Comparison of ENCODE assay signal across 17 cellular contexts in the genomic region with DNA sequence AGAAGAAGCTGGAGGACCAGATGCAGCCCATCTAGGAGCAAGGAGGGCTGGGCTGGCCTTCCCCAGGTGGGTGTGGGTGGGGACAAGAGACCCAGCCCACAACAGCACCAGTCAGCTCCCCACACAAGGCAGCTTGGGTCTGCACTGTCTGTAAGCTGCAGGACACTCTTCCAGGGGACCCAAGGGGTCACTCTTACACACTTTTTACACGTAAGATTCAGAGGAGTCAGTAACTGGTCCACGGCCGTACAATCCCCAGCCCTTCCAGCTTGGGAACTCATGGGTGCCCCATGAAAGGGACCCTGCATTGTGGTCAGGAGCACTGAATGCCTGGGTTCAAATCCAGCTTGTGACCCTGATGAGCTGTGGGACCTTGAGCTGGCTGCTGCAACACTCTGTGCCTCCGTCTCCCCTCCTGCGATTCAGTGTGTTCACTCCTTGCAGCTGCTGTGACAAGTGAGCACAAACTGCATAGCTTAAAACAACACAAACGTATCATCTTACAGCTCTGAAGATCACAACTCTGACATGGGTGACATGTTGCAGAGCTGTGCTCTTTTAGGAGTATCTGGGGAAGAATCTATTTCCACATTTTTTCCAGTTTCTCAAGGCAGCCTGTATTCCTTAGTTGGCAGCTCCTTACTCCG. TPM values are rescaled to one million over a fixed set of nuclear protein-coding genes. Genes with fewer than 3 reads are reported as not detected.
DNase-seq lines count a peak whose midpoint lies in the region; ATAC-seq, FAIRE-seq and TF ChIP-seq lines count a peak whose summit lies in the region.
"Had no signal": no experiment of that assay in that cellular context is flagged by ENCODE, and none has a peak within 500 bp of the region (broad histone marks: within the 10 kb centered on the region; RNA-seq: fewer than 3 reads in every experiment).

No MANE protein-coding gene starts in this region.

- H3K9me3 ChIP-seq in K562 (replicated peaks; ENCODE audit: control insufficient read depth, insufficient read depth, low read depth, low read length) (0 out of 2 replicates have a peak, but pooled peaks cover 4% of the 10 kb centered on the region), neural progenitor cell (ENCODE audit: low read depth) (no peaks in the 10 kb centered on the region), tibial artery (no peaks in the 10 kb centered on the region), small intestine (ENCODE audit: control insufficient read depth, low read depth) (no peaks in the 10 kb centered on the region)
- H3K9me3 ChIP-seq: Caco-2 had no signal

- no peak overlapping the region for H3K27ac ChIP-seq in K562 (ENCODE audit: extremely low read depth, low read depth, low read length)
- H3K27ac ChIP-seq in neural progenitor cell, result no peak overlapping the region
- no peak overlapping the region for H3K27ac ChIP-seq in tibial artery
- H3K27ac ChIP-seq in small intestine (ENCODE audit: low read depth in 1 of 2, low read length in 1 of 2), result no peak overlapping the region

- H2AFZ ChIP-seq in K562 (ENCODE audit: low read depth, low read length) (no peak overlapping the region), neural progenitor cell (replicated peaks) (no peak overlapping the region)

- intact Hi-C loops in K562 (cut with micrococcal nuclease) (no loop called here), tibial artery (cut with DNase I; ENCODE audit: low total_unique reads) (no loop called here)

- H3F3A ChIP-seq in neural progenitor cell (ENCODE audit: low read depth), result no peaks in the 10 kb centered on the region

- no peak for TF ChIP-seq CTCF in K562 (IDR thresholded peaks at IDR 0.05 in 2 of 3, conservative IDR thresholded peaks at IDR 0.05 in 1 of 3; ENCODE audit: insufficient read depth in 2 of 3, low read depth in 1 of 3, low read length in 3 of 3)
- TF ChIP-seq CTCF in neural progenitor cell (IDR thresholded peaks at IDR 0.05), result no peak
- TF ChIP-seq CTCF in tibial artery (IDR thresholded peaks at IDR 0.05), result no peak

- H4K20me1 ChIP-seq in K562 (replicated peaks; ENCODE audit: control insufficient read depth, insufficient read depth, low read length) (no peaks in the 10 kb centered on the region), neural progenitor cell (ENCODE audit: low read depth) (no peaks in the 10 kb centered on the region)

- peaks cover 3% of the 10 kb centered on the region for H3K27me3 Mint-ChIP-seq in neural progenitor cell (ENCODE audit: insufficient read depth, low read depth)

- no peaks in the 10 kb centered on the region for H3K4me1 ChIP-seq in K562 (replicated peaks in 1 of 2; ENCODE audit: control insufficient read depth in 2 of 2, insufficient read depth in 2 of 2, low read length in 2 of 2)
- H3K4me1 ChIP-seq in neural progenitor cell, result no peaks in the 10 kb centered on the region
- no peaks in the 10 kb centered on the region for H3K4me1 ChIP-seq in tibial artery
- no peaks in the 10 kb centered on the region for H3K4me1 ChIP-seq in small intestine (ENCODE audit: control insufficient read depth in 2 of 2, insufficient read depth in 1 of 2, low read depth in 1 of 2, low read length in 1 of 2)
- H3K4me1 ChIP-seq: Caco-2 had no signal

- TF ChIP-seq EP300 in K562 (IDR thresholded peaks at IDR 0.05; ENCODE audit: low read length), result no peak

- no TSS peak for BruUV-seq in K562 (replicated peaks; lab: Mats Ljungman, UMichigan)

- H3K9me1 ChIP-seq in K562 (ENCODE audit: control insufficient read depth, insufficient read depth, low read length), result no peaks in the 10 kb centered on the region

- peak; percentile 51 for ATAC-seq in K562

- H3K4me3 ChIP-seq in K562 (no peak overlapping the region), neural progenitor cell (no peak overlapping the region), tibial artery (no peak overlapping the region), small intestine (ENCODE audit: low read depth in 1 of 2, low read length in 2 of 2) (no peak overlapping the region)

- H3K79me2 ChIP-seq in K562 (ENCODE audit: control insufficient read depth, insufficient read depth, low read length) (no peaks in the 10 kb centered on the region), neural progenitor cell (ENCODE audit: low read depth) (no peaks in the 10 kb centered on the region)

- in situ Hi-C loops in K562 (cut with MboI), result loop anchor here (25.0 kb wide), 1 partner anchor 268 kb away; no protein-coding TSS in a partner anchor

- peaks cover 4% of the 10 kb centered on the region for H3K9me3 Mint-ChIP-seq in neural progenitor cell
- H3K9me3 Mint-ChIP-seq: CD4-positive, alpha-beta T cell had no signal

- H3K27me3 ChIP-seq in K562 (ENCODE audit: control insufficient read depth in 2 of 2, insufficient read depth in 2 of 2, low read length in 2 of 2) (peaks cover 11 to 54% of the 10 kb centered on the region in 2 experiments), neural progenitor cell (no peaks in the 10 kb centered on the region), tibial artery (peaks cover 0 to 9% of the 10 kb centered on the region in 2 donors), small intestine (ENCODE audit: control insufficient read depth in 2 of 2, insufficient read depth in 2 of 2, low read length in 2 of 2) (no peaks in the 10 kb centered on the region)

- POLR2A ChIA-PET in K562 (lab: Yijun Ruan, JAX), result interaction anchor here (0.6 to 2.3 kb wide), 4 partner anchors 11 to 433 kb away, joined by 3 to 7 read pairs (median 4); a partner anchor contains a TSS

- DNase-seq in NCI-H510A treated with DMSO at 0.1 percent for 48 hours (lab: John Stamatoyannopoulos, UW), result peak; percentile 24
- no peak for DNase-seq in NCI-H510A (lab: John Stamatoyannopoulos, UW)
- no peak for DNase-seq in K562 (ENCODE audit: extremely low read depth in 1 of 4, low spot score in 3 of 4)
- no peak for DNase-seq in neural progenitor cell (ENCODE audit: low spot score)
- DNase-seq in tibial artery, result no peak
- DNase-seq in activated CD4-positive, alpha-beta T cell treated with anti-CD3 and anti-CD28 coated beads, Interleukin-2, amount 50 U/mL, for 48 hours, result no peak
- DNase-seq in small intestine, result no peak
- DNase-seq: Caco-2; CD4-positive, alpha-beta T cell; KG1; NCI-H187; NCI-H774; OCI-M1; RPMI8226; SIG-M5 had no signal

- CTCF ChIA-PET in K562 (lab: Yijun Ruan, JAX; ENCODE audit: low intra/inter-chr PET ratio), result interaction anchor here (0.6 kb wide), 1 partner anchor 610 kb away, joined by 3 read pairs; no protein-coding TSS in a partner anchor

- peak overlapping the region; percentile 80 for H3K27ac Mint-ChIP-seq in neural progenitor cell
- H3K27ac Mint-ChIP-seq: CD4-positive, alpha-beta T cell had no signal

- no peak overlapping the region for H3K4me3 Mint-ChIP-seq in neural progenitor cell
- H3K4me3 Mint-ChIP-seq: CD4-positive, alpha-beta T cell had no signal

- 5% methylated on average over 7 of the region's 7 CpGs for WGBS in K562 (ENCODE audit: insufficient coverage, low coverage, missing lambda C conversion rate)
- WGBS in small intestine, 3 donors, result 73 to 80% (median 77%) methylated on average over 7 of the region's 7 CpGs

- no peak for TF ChIP-seq RAD21 in K562 (CRISPR knock-in tag; conservative IDR thresholded peaks at IDR 0.05 in 1 of 2, IDR thresholded peaks at IDR 0.05 in 1 of 2)

- H3K36me3 Mint-ChIP-seq in neural progenitor cell, result no peaks in the 10 kb centered on the region

- peaks cover 8% of the 10 kb centered on the region for H3K4me1 Mint-ChIP-seq in neural progenitor cell

- H3K4me2 ChIP-seq in K562 (ENCODE audit: insufficient read depth, low read length) (no peak overlapping the region), neural progenitor cell (no peak overlapping the region)

- no peak overlapping the region for H3K9ac ChIP-seq in K562 (ENCODE audit: insufficient read depth in 1 of 2, low read depth in 2 of 2, low read length in 2 of 2)
- no peak overlapping the region for H3K9ac ChIP-seq in neural progenitor cell

- no peak for TF ChIP-seq POLR2A in K562 (conservative IDR thresholded peaks at IDR 0.05)

- no peaks in the 10 kb centered on the region for H3K36me3 ChIP-seq in K562 (ENCODE audit: control insufficient read depth, insufficient read depth, low read length)
- H3K36me3 ChIP-seq in neural progenitor cell, result no peaks in the 10 kb centered on the region
- H3K36me3 ChIP-seq in tibial artery, result no peaks in the 10 kb centered on the region
- H3K36me3 ChIP-seq in small intestine (ENCODE audit: control insufficient read depth in 2 of 2, insufficient read depth in 2 of 2, low read length in 2 of 2), result no peaks in the 10 kb centered on the region

- FAIRE-seq in K562 (lab: Jason Lieb, UNC) (no peak), small intestine (lab: Jason Lieb, UNC) (no peak)
- FAIRE-seq: A204.1, G401.6 had no signal

TF ChIP-seq in K562, 482 proteins besides CTCF, POLR2A, EP300 and RAD21 (continues in another document):
- peak; percentile 58; the same call in 1 of the 2 replicates for TF ChIP-seq ZNF12 (CRISPR knock-in tag; IDR thresholded peaks at IDR 0.05)
- TF ChIP-seq NR3C1 (CRISPR knock-in tag; IDR thresholded peaks at IDR 0.05), result no peak

RNA-seq across cellular contexts. Expression of a gene that starts 11.1 kb away (rescaled TPM):
- 12.5 and 29.6 TPM in 2 replicates for total RNA-seq in K562 (2011; cell fraction: chromatin; rRNA removed; ENCODE audit: low replicate concordance)
- total RNA-seq in K562 (2011; cell fraction: nucleolus; rRNA removed), result 17.5 and 21.2 TPM in 2 replicates
- total RNA-seq in K562 (2011; cell fraction: nucleoplasm; rRNA removed), result 21.6 and 24.4 TPM in 2 replicates
- total RNA-seq in K562 (2014; rRNA removed), result 8.0 and 15.7 TPM in 2 replicates
- total RNA-seq in K562 (2014; rRNA removed; fragmentation: Illumina TruSeq; extraction: Trizol), result 9.1 and 9.8 TPM in 2 replicates
- total RNA-seq in K562 (2015; rRNA removed; fragmentation: Illumina TruSeq; extraction: Trizol), result 6.6 and 7.6 TPM in 2 replicates
- 7.4 and 8.2 TPM in 2 replicates for total RNA-seq in K562 (2021)
- polyA plus RNA-seq in K562 (2011; rRNA removed), result 29.9 and 30.0 TPM in 2 replicates
- polyA plus RNA-seq in K562 (2011; cell fraction: cytosol; rRNA removed), result 30.8 and 50.1 TPM in 2 replicates
- 12.1 and 16.7 TPM in 2 replicates for polyA plus RNA-seq in K562 (2011; cell fraction: nucleus; rRNA removed)
- polyA plus RNA-seq in K562 (2012), result 8.3 and 13.0 TPM in 2 replicates
- 10.0 and 11.2 TPM in 2 replicates for polyA plus RNA-seq in K562 (2014; fragmentation: Illumina TruSeq; extraction: Trizol)
- polyA plus RNA-seq in K562 (2014; fragmentation: Nextera tagmentation; extraction: Ambion mirVana), result 1 to 10 TPM; 2.8 to 3.0 TPM
- 13.9 and 15.2 TPM in 2 replicates for polyA plus RNA-seq in K562 (2014; rRNA removed)
- polyA minus RNA-seq in K562 (2011; rRNA and poly(A)+ RNA removed), result 14.2 and 19.1 TPM in 2 replicates
- polyA minus RNA-seq in K562 (2011; cell fraction: cytosol; rRNA and poly(A)+ RNA removed), result 8.8 and 13.7 TPM in 2 replicates
- 6.9 and 10.1 TPM in 2 replicates for polyA minus RNA-seq in K562 (2011; cell fraction: nucleus; rRNA and poly(A)+ RNA removed)
- 11.2 and 19.3 TPM in 2 replicates for total RNA-seq in neural progenitor cell (ENCODE audit: low replicate concordance)
- polyA plus RNA-seq in small intestine, result 10 to 100 TPM in 2 of 3 donors, 1 to 10 TPM in 1; 2.5 to 14.1 (median 12.9) TPM
